Comparison of ENCODE assay signal across 14 cellular contexts in the genomic region with DNA sequence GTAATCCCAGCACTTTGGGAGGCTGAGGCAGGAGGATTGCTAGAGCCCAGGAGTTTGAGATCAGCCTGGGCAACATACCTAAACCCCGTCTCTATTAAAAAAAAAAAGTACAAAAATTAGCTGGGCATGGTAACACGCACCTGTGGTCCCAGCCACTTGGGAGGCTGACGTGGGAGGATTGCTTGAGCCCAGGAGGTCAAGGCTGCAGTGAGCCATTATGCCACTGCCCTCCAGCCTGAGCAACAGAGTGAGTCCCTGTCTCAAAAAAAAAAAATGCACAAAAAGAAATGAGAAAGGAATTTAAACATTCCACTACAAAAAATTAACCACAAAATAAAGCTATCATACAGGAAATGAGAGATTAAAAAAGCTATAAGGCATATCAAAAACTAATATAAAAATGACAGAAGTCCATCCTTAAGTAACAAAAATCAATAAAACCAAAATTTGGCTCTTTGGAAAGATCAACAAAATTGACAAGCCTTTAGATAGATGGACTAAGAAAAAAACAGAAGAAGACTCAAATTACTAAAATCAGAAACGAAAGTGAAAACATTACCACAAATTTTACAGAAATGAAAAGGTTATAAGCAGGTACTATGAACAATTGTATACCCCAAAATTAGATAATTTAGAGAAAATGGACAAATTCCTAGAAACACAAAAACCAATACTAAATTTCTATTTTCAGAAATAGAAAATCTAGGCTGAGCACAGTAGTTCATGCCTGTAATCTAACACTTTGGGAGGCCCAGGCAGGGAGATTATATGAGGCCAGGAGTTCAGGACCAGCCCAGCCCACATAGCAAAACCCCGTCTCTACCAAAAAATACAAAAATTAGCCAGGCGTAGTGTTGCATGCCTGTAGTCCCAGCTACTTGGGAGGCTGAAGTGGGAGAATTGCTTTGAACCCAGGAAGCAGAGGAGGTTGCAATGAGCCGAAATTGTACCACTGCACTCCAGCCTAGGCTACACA. TPM values are rescaled to one million over a fixed set of nuclear protein-coding genes. Genes with fewer than 3 reads are reported as not detected.
DNase-seq lines count a peak whose midpoint lies in the region; ATAC-seq and TF ChIP-seq lines count a peak whose summit lies in the region.
"Had no signal": no experiment of that assay in that cellular context is flagged by ENCODE, and none has a peak within 500 bp of the region (broad histone marks: within the 10 kb centered on the region; RNA-seq: fewer than 3 reads in every experiment).

No MANE protein-coding gene starts in this region.

- H3K4me3 Mint-ChIP-seq in Calu3 (ENCODE audit: low read depth, unreplicated experiment) = no peak overlapping the region

- DNase-seq in GM20000 (ENCODE audit: low spot score) (peak; percentile 23), OCI-M1 (lab: John Stamatoyannopoulos, UW) (peak; percentile 43), islet precursor cell (no peak), Calu3 (no peak), right atrium auricular region (ENCODE audit: low spot score) (no peak)
- DNase-seq: C1 segment of cervical spinal cord; effector memory CD4-positive, alpha-beta T cell; mesenchymal stem cell; NCI-H1436 treated with DMSO at 0.1 percent for 48 hours; PC-9 had no signal

- intact Hi-C loops in Calu3 (cut with micrococcal nuclease; ENCODE audit: unreplicated experiment) = no loop called here

- no peaks in the 10 kb centered on the region for H3K9me3 Mint-ChIP-seq in Calu3 (ENCODE audit: low read depth, unreplicated experiment)

- no TSS peak for BruUV-seq in Calu3 (replicated peaks; lab: Mats Ljungman, UMichigan)

- no peak for TF ChIP-seq CTCF in GM20000 (IDR thresholded peaks at IDR 0.05; ENCODE audit: extremely low read depth, missing control alignments)
- no peak for TF ChIP-seq CTCF in Calu3 (IDR thresholded peaks at IDR 0.05; ENCODE audit: unreplicated experiment)
- TF ChIP-seq CTCF in right atrium auricular region (IDR thresholded peaks at IDR 0.05) = no peak

- H3K27ac ChIP-seq in right atrium auricular region = no peak overlapping the region
- H3K27ac ChIP-seq: PC-9, thoracic aorta had no signal

- no peak overlapping the region for H3K4me3 ChIP-seq in right atrium auricular region
- H3K4me3 ChIP-seq: PC-9, thoracic aorta had no signal

- no peaks in the 10 kb centered on the region for H3K27me3 ChIP-seq in right atrium auricular region

- CTCF ChIA-PET in Calu3 (lab: Charles Lee) = no interaction called here

- no peaks in the 10 kb centered on the region for H3K36me3 Mint-ChIP-seq in Calu3 (ENCODE audit: insufficient read depth, unreplicated experiment)

- no peak overlapping the region for H3K27ac Mint-ChIP-seq in Calu3 (ENCODE audit: unreplicated experiment)

- H3K4me1 ChIP-seq in right atrium auricular region = no peaks in the 10 kb centered on the region

- no peaks in the 10 kb centered on the region for H3K4me1 Mint-ChIP-seq in Calu3 (ENCODE audit: low read depth, unreplicated experiment)

- no peaks in the 10 kb centered on the region for H3K36me3 ChIP-seq in right atrium auricular region
- H3K36me3 ChIP-seq: thoracic aorta had no signal

- H3K27me3 Mint-ChIP-seq in Calu3 (ENCODE audit: unreplicated experiment) = peaks cover 9% of the 10 kb centered on the region

- ATAC-seq in GM18502 (IDR thresholded peaks at IDR 0.05; ENCODE audit: poor library complexity, unreplicated experiment) = peak; percentile 81
- ATAC-seq in HG02981 (IDR thresholded peaks at IDR 0.05; ENCODE audit: unreplicated experiment) = peak; percentile 80
- no peak for ATAC-seq in HG02571 (IDR thresholded peaks at IDR 0.05; ENCODE audit: unreplicated experiment)

- H3K9me3 ChIP-seq in right atrium auricular region = peaks cover 0 to 21% of the 10 kb centered on the region in 2 donors

RNA-seq across cellular contexts. Expression of a gene that starts 42.4 kb away (rescaled TPM):
- total RNA-seq in Calu3 (2022) (4.6 and 6.8 TPM in 2 replicates), right atrium auricular region (1 to 10 TPM; 5.2 to 7.8 TPM)

Comparison
In these comparisons a context has a peak if more than half of its experiments do, and no peak if none do; other contexts are left out.
1. DNase-seq: peak in GM20000 (single experiment) and OCI-M1 (single experiment); none in islet precursor cell (single experiment), Calu3 (single experiment) and right atrium auricular region (single experiment).